ENCODE assay signal across 1 cellular context in genomic region chr7:45893374-45893995, GRCh38.
TF ChIP-seq lines count a peak whose summit lies in the region.

No MANE protein-coding gene starts in this region.

TF ChIP-seq in HepG2, 621 proteins besides CTCF, POLR2A, EP300 and RAD21 (continues in another document):
- TF ChIP-seq MED1 (CRISPR knock-in tag; IDR thresholded peaks at IDR 0.05) (peak; percentile 90), ZFP36L1 (CRISPR knock-in tag; IDR thresholded peaks at IDR 0.05) (peak; percentile 78; the same call in 1 of the 2 replicates), PAWR (CRISPR knock-in tag; IDR thresholded peaks at IDR 0.05; ENCODE audit: borderline replicate concordance) (no peak), ELF4 (CRISPR knock-in tag; IDR thresholded peaks at IDR 0.05; ENCODE audit: borderline replicate concordance) (peak; percentile 10; the same call in 1 of the 2 replicates), ZNF282 (IDR thresholded peaks at IDR 0.05; ENCODE audit: partially characterized antibody) (no peak), SAP130 (CRISPR knock-in tag; IDR thresholded peaks at IDR 0.05; ENCODE audit: low read depth) (peak; percentile 24; the same call in 1 of the 2 replicates), HNF1B (CRISPR knock-in tag; IDR thresholded peaks at IDR 0.05) (0 out of 2 replicates have a peak, but pooled peaks have one; percentile 9), ZNF891 (CRISPR knock-in tag; IDR thresholded peaks at IDR 0.05) (0 out of 2 replicates have a peak, but pooled peaks have one; percentile 49), SRF (IDR thresholded peaks at IDR 0.05; ENCODE audit: low read depth, low read length) (no peak), TEF (CRISPR knock-in tag; IDR thresholded peaks at IDR 0.05) (no peak), TBL1XR1 (IDR thresholded peaks at IDR 0.05; ENCODE audit: borderline replicate concordance, low read length, partially characterized antibody) (peak; percentile 21), ZC3H13 (CRISPR knock-in tag; IDR thresholded peaks at IDR 0.05) (peak; percentile 100), TFE3 (CRISPR knock-in tag; IDR thresholded peaks at IDR 0.05) (0 out of 2 replicates have a peak, but pooled peaks have one; percentile 7), ATF6 (CRISPR knock-in tag; conservative IDR thresholded peaks at IDR 0.05) (peak; percentile 61; the same call in 1 of the 2 replicates), RFXAP (CRISPR knock-in tag; IDR thresholded peaks at IDR 0.05; ENCODE audit: borderline replicate concordance) (no peak), EHMT2 (IDR thresholded peaks at IDR 0.05; ENCODE audit: borderline replicate concordance, low read depth, low read length) (no peak), GATAD1 (CRISPR knock-in tag; IDR thresholded peaks at IDR 0.05) (0 out of 2 replicates have a peak, but pooled peaks have one; percentile 15), FOXA3 (CRISPR knock-in tag; IDR thresholded peaks at IDR 0.05) (peak; percentile 78; the same call in 1 of the 2 replicates), ZBTB39 (CRISPR knock-in tag; IDR thresholded peaks at IDR 0.05) (no peak), ZNF589 (CRISPR knock-in tag; conservative IDR thresholded peaks at IDR 0.05) (peak; percentile 39), FOXP1 (IDR thresholded peaks at IDR 0.05) (no peak), FOXP1 (CRISPR knock-in tag; IDR thresholded peaks at IDR 0.05) (peak; percentile 79; the same call in 1 of the 2 replicates), JUNB (CRISPR knock-in tag; IDR thresholded peaks at IDR 0.05; ENCODE audit: borderline replicate concordance) (no peak; the same call in 1 of the 2 replicates), HOXA7 (CRISPR knock-in tag; IDR thresholded peaks at IDR 0.05) (no peak), ZNF784 (CRISPR knock-in tag; IDR thresholded peaks at IDR 0.05; ENCODE audit: borderline replicate concordance) (no peak), FOXP4 (CRISPR knock-in tag; IDR thresholded peaks at IDR 0.05) (peak; percentile 38), ZSCAN9 (CRISPR knock-in tag; IDR thresholded peaks at IDR 0.05; ENCODE audit: borderline replicate concordance) (peak; percentile 47; the same call in 1 of the 2 replicates), CENPBD1 (CRISPR knock-in tag; IDR thresholded peaks at IDR 0.05; ENCODE audit: borderline replicate concordance, low read depth) (peak; percentile 68), DPF2 (CRISPR knock-in tag; IDR thresholded peaks at IDR 0.05; ENCODE audit: borderline replicate concordance, low read depth) (peak; percentile 31; the same call in 1 of the 2 replicates), KDM5A (IDR thresholded peaks at IDR 0.05; ENCODE audit: borderline replicate concordance, low read length) (no peak), ZNF235 (CRISPR knock-in tag; IDR thresholded peaks at IDR 0.05; ENCODE audit: borderline replicate concordance) (no peak), KDM2A (CRISPR knock-in tag; IDR thresholded peaks at IDR 0.05; ENCODE audit: borderline replicate concordance, low read depth) (no peak; the same call in 1 of the 2 replicates), AHDC1 (CRISPR knock-in tag; IDR thresholded peaks at IDR 0.05; ENCODE audit: borderline replicate concordance) (peak; percentile 52; the same call in 1 of the 2 replicates), NFE2L1 (CRISPR knock-in tag; IDR thresholded peaks at IDR 0.05; ENCODE audit: borderline replicate concordance) (no peak), FUBP1 (CRISPR knock-in tag; IDR thresholded peaks at IDR 0.05; ENCODE audit: borderline replicate concordance) (peak; percentile 100), ZNF652 (CRISPR knock-in tag; IDR thresholded peaks at IDR 0.05; ENCODE audit: borderline replicate concordance, low read depth) (peak; percentile 21; the same call in 1 of the 2 replicates)
